In genomic region chr5:96434201-96434645, GRCh38 we compare ENCODE assay signal across 8 cellular contexts. TPM values are rescaled to one million over a fixed set of nuclear protein-coding genes. Genes with fewer than 3 reads are reported as not detected.
A peak's percentile ranks its signal among the peaks of the same experiment; 100 is the strongest.
DNase-seq lines count a peak whose midpoint lies in the region; ATAC-seq, FAIRE-seq and TF ChIP-seq lines count a peak whose summit lies in the region.

No MANE protein-coding gene starts in this region.

- H3K9me3 Mint-ChIP-seq in Calu3 (ENCODE audit: low read depth, unreplicated experiment), result no peaks in the 10 kb centered on the region
- no peaks in the 10 kb centered on the region for H3K9me3 Mint-ChIP-seq in MCF 10A (ENCODE audit: unreplicated experiment)

- H3K27ac Mint-ChIP-seq in Calu3 (ENCODE audit: unreplicated experiment), result no peak overlapping the region
- no peak overlapping the region for H3K27ac Mint-ChIP-seq in MCF 10A (ENCODE audit: low read depth, unreplicated experiment)

- TF ChIP-seq CTCF in Calu3 (IDR thresholded peaks at IDR 0.05; ENCODE audit: unreplicated experiment), result no peak
- no peak for TF ChIP-seq CTCF in LNCaP clone FGC (IDR thresholded peaks at IDR 0.05; ENCODE audit: control insufficient read depth, extremely low read depth, insufficient read depth)
- no peak for TF ChIP-seq CTCF in MCF 10A (IDR thresholded peaks at IDR 0.05; ENCODE audit: unreplicated experiment)

- no peaks in the 10 kb centered on the region for H3K36me3 ChIP-seq in SK-N-MC (ENCODE audit: insufficient read depth, low read length)

- BruUV-seq in Calu3 (replicated peaks; lab: Mats Ljungman, UMichigan), result no TSS peak
- no TSS peak for BruUV-seq in MCF 10A (replicated peaks; lab: Mats Ljungman, UMichigan)

- ATAC-seq in GM21529 (IDR thresholded peaks at IDR 0.05; ENCODE audit: unreplicated experiment), result peak; percentile 81

- H3K9ac ChIP-seq in SK-N-MC (ENCODE audit: insufficient read length), result no peak overlapping the region

- FAIRE-seq in islet of Langerhans (lab: Jason Lieb, UNC), result peak; percentile 5

- peak; percentile 60 for DNase-seq in Calu3
- peak; percentile 21 for DNase-seq in LNCaP clone FGC (ENCODE audit: low read depth)
- DNase-seq in SK-N-MC (ENCODE audit: low read depth, low spot score), result peak; percentile 24
- peak; percentile 78 for DNase-seq in MCF 10A (ENCODE audit: unreplicated experiment)
- peak; percentile 34 to 49 for DNase-seq in stimulated activated CD4-positive, alpha-beta T cell treated with anti-CD3 and anti-CD28 coated beads, Interleukin-4, amount 100 ng/mL, for 48 hours (ENCODE audit: low read depth in 2 of 2)
- DNase-seq in NCI-H128 (lab: John Stamatoyannopoulos, UW; ENCODE audit: unreplicated experiment), result no peak

- H3K4me3 ChIP-seq in LNCaP clone FGC (ENCODE audit: low read depth, low read length) (no peak overlapping the region), SK-N-MC (no peak overlapping the region)

- H3K27me3 Mint-ChIP-seq in Calu3 (ENCODE audit: unreplicated experiment) (peaks cover 82% of the 10 kb centered on the region), MCF 10A (ENCODE audit: insufficient read depth, unreplicated experiment) (peaks cover 42% of the 10 kb centered on the region)

- intact Hi-C loops in Calu3 (cut with micrococcal nuclease; ENCODE audit: unreplicated experiment), result loop anchor here (10.0 kb wide), 1 partner anchor 579 kb away; no protein-coding TSS in a partner anchor
- intact Hi-C loops in MCF 10A (cut with micrococcal nuclease), result no loop called here

- CTCF ChIA-PET in Calu3 (lab: Charles Lee), result interaction anchor here (0.6 kb wide), 1 partner anchor 50 kb away, joined by 5 read pairs; no protein-coding TSS in a partner anchor
- CTCF ChIA-PET in MCF 10A (lab: Yijun Ruan, JAX), result interaction anchor here (0.9 to 2.8 kb wide), 8 partner anchors 12 to 167 kb away, joined by 3 to 11 read pairs (median 4); no protein-coding TSS in a partner anchor

- no peaks in the 10 kb centered on the region for H3K9me3 ChIP-seq in SK-N-MC (ENCODE audit: low read depth, low read length)

- H3K27ac ChIP-seq in SK-N-MC, result no peak overlapping the region

- H3K4me1 Mint-ChIP-seq in Calu3 (ENCODE audit: low read depth, unreplicated experiment), result no peaks in the 10 kb centered on the region
- H3K4me1 Mint-ChIP-seq in MCF 10A (ENCODE audit: insufficient read depth, unreplicated experiment), result peaks cover 5% of the 10 kb centered on the region

- POLR2A ChIA-PET in MCF 10A (lab: Yijun Ruan, JAX), result interaction anchor here (1.0 to 1.3 kb wide), 5 partner anchors 10 to 133 kb away, joined by 3 to 8 read pairs (median 4); no protein-coding TSS in a partner anchor

- H3K36me3 Mint-ChIP-seq in Calu3 (ENCODE audit: insufficient read depth, unreplicated experiment), result no peaks in the 10 kb centered on the region
- no peaks in the 10 kb centered on the region for H3K36me3 Mint-ChIP-seq in MCF 10A (ENCODE audit: insufficient read depth, unreplicated experiment)

- no peak overlapping the region for H3K4me3 Mint-ChIP-seq in Calu3 (ENCODE audit: low read depth, unreplicated experiment)
- H3K4me3 Mint-ChIP-seq in MCF 10A (ENCODE audit: unreplicated experiment), result no peak overlapping the region

RNA-seq across cellular contexts. Expression of gene PCSK1, which starts 1.2 kb away (rescaled TPM):
- total RNA-seq in Calu3 (2022) (not detected in 2 replicates), MCF 10A (2022) (2.8 and 4.4 TPM in 2 replicates)
